ENCODE assay signal across 14 cellular contexts in the genomic region with DNA sequence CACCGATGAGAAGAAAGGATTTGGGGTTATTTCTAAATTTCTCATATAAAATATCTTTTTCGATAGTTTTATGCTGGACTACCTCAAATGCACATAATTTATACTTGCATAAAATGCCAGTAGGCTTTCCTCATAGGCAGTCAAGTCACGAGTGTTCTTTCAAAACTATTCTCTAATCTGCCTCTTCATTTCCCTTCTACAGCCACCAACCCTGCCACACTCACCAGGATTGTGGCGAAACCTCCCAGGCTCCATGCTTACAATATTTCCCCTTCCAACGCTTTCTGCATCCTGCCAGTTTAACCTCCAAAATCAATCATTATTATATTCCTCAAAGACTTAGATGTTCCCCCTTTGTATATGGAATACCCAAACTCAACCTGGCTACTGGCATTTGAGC.
DNase-seq lines count a peak whose midpoint lies in the region; ATAC-seq, FAIRE-seq and TF ChIP-seq lines count a peak whose summit lies in the region.
"Had no signal": no experiment of that assay in that cellular context is flagged by ENCODE, and none has a peak within 500 bp of the region (broad histone marks: within the 10 kb centered on the region; RNA-seq: fewer than 3 reads in every experiment).

No MANE protein-coding gene starts in this region.

- H3K9me3 ChIP-seq in heart left ventricle (no peaks in the 10 kb centered on the region), kidney (ENCODE audit: control insufficient read depth in 1 of 2, low read length in 2 of 2) (no peaks in the 10 kb centered on the region), tibial nerve (no peaks in the 10 kb centered on the region)
- H3K9me3 ChIP-seq: HAP-1 had no signal

- H3K9ac ChIP-seq in kidney (ENCODE audit: low read length in 2 of 2), result no peak overlapping the region
- H3K9ac ChIP-seq: BLaER1 treated with 17β-estradiol and CSF1 and Interleukin-3, amounts not matched to agents 10 nM and 100 nM had no signal

- peak overlapping the region; percentile 50 to 88 (median 76) for H3K27ac ChIP-seq in heart left ventricle
- H3K27ac ChIP-seq in VCaP, result 0 out of 2 replicates have a peak overlapping the region, but pooled peaks have one; percentile 24
- peak overlapping the region; percentile 33 to 39 for H3K27ac ChIP-seq in kidney (ENCODE audit: low read depth in 2 of 2, low read length in 2 of 2)
- peak overlapping the region in 3 of 4 donors; percentile 41 to 67 (median 62) for H3K27ac ChIP-seq in tibial nerve
- H3K27ac ChIP-seq: BLaER1 treated with 17β-estradiol and CSF1 and Interleukin-3, amounts not matched to agents 10 nM and 100 nM had no signal

- H3K36me3 ChIP-seq in heart left ventricle (no peaks in the 10 kb centered on the region), kidney (ENCODE audit: control insufficient read depth in 1 of 2, insufficient read depth in 2 of 2, low read length in 2 of 2) (no peaks in the 10 kb centered on the region), tibial nerve (no peaks in the 10 kb centered on the region)
- H3K36me3 ChIP-seq: BLaER1 treated with 17β-estradiol and CSF1 and Interleukin-3, amounts not matched to agents 10 nM and 100 nM; HAP-1 had no signal

- TF ChIP-seq POLR2A in heart left ventricle (IDR thresholded peaks at IDR 0.05) (no peak), tibial nerve (IDR thresholded peaks at IDR 0.05) (no peak)

- ATAC-seq in heart left ventricle (peak in 1 of 4 donors; percentile 25), Right ventricle myocardium superior (ENCODE audit: poor library complexity) (no peak), HG02885 (IDR thresholded peaks at IDR 0.05; ENCODE audit: poor library complexity, unreplicated experiment) (no peak)

- TF ChIP-seq EP300 in tibial nerve (IDR thresholded peaks at IDR 0.05), result no peak

- 81 to 85% (median 83%) methylated on average over 5 of the region's 5 CpGs for WGBS in heart left ventricle, 4 donors
- 78 to 85% methylated on average over 5 of the region's 5 CpGs for WGBS in tibial nerve, 2 donors

- no peak for FAIRE-seq in kidney (lab: Jason Lieb, UNC)
- FAIRE-seq: TTC549 had no signal

- H3K4me3 ChIP-seq in heart left ventricle, result peak overlapping the region in 2 of 12 donors; percentile 33 to 44
- no peak overlapping the region for H3K4me3 ChIP-seq in kidney (ENCODE audit: low read length in 2 of 2)
- peak overlapping the region in 1 of 4 donors; percentile 4 for H3K4me3 ChIP-seq in tibial nerve
- H3K4me3 ChIP-seq: BLaER1 treated with 17β-estradiol and CSF1 and Interleukin-3, amounts not matched to agents 10 nM and 100 nM; HAP-1 had no signal

- H3K27me3 ChIP-seq in heart left ventricle (no peaks in the 10 kb centered on the region), tibial nerve (no peaks in the 10 kb centered on the region)
- H3K27me3 ChIP-seq: BLaER1 treated with 17β-estradiol and CSF1 and Interleukin-3, amounts not matched to agents 10 nM and 100 nM had no signal

- DNase-seq in heart left ventricle (no peak), Right ventricle myocardium superior (no peak), kidney (no peak), tibial nerve (ENCODE audit: low spot score in 2 of 2) (peak in 1 of 2 donors; percentile 27), AG20443 (ENCODE audit: low spot score) (no peak)
- no peak for DNase-seq in stimulated activated CD4-positive, alpha-beta T cell treated with anti-CD3 and anti-CD28 coated beads, Interleukin-2, amount 100 ng/mL, for 24 hours
- DNase-seq: activated gamma-delta T cell, head of caudate nucleus, NCI-H82 had no signal

- H3K4me1 ChIP-seq in heart left ventricle (peaks cover 3 to 59% (median 30%) of the 10 kb centered on the region in 12 donors), kidney (ENCODE audit: control insufficient read depth in 1 of 2, insufficient read depth in 1 of 2, low read depth in 1 of 2, low read length in 2 of 2) (peaks cover 4 to 18% of the 10 kb centered on the region in 2 donors), tibial nerve (peaks cover 0 to 42% (median 9%) of the 10 kb centered on the region in 4 donors)
- H3K4me1 ChIP-seq: HAP-1 had no signal

- intact Hi-C loops in heart left ventricle (cut with DNase I), result loop anchor here in 5 of 10 donors (2.0 to 10.0 kb wide), 5 partner anchors 40 to 138 kb away; partner anchors contain the start of gene FRMD3 (in 4 of the 5)
- intact Hi-C loops in Right ventricle myocardium superior (cut with DNase I), result no loop called here
- intact Hi-C loops in kidney (cut with DNase I), result no loop called here

- TF ChIP-seq CTCF in heart left ventricle (IDR thresholded peaks at IDR 0.05) (no peak), VCaP (conservative IDR thresholded peaks at IDR 0.05) (no peak), kidney (IDR thresholded peaks at IDR 0.05; ENCODE audit: borderline replicate concordance, extremely low read depth, insufficient read depth) (no peak), tibial nerve (IDR thresholded peaks at IDR 0.05) (no peak)

Comparison
In these comparisons a context has a peak if more than half of its experiments do, and no peak if none do; other contexts are left out.
1. H3K27ac ChIP-seq: peak in every context shown above with its lines; median percentile 76 in heart left ventricle; 62 in tibial nerve; 36 in kidney; 24 in VCaP.